ENCODE assay signal across 8 cellular contexts in the genomic region with DNA sequence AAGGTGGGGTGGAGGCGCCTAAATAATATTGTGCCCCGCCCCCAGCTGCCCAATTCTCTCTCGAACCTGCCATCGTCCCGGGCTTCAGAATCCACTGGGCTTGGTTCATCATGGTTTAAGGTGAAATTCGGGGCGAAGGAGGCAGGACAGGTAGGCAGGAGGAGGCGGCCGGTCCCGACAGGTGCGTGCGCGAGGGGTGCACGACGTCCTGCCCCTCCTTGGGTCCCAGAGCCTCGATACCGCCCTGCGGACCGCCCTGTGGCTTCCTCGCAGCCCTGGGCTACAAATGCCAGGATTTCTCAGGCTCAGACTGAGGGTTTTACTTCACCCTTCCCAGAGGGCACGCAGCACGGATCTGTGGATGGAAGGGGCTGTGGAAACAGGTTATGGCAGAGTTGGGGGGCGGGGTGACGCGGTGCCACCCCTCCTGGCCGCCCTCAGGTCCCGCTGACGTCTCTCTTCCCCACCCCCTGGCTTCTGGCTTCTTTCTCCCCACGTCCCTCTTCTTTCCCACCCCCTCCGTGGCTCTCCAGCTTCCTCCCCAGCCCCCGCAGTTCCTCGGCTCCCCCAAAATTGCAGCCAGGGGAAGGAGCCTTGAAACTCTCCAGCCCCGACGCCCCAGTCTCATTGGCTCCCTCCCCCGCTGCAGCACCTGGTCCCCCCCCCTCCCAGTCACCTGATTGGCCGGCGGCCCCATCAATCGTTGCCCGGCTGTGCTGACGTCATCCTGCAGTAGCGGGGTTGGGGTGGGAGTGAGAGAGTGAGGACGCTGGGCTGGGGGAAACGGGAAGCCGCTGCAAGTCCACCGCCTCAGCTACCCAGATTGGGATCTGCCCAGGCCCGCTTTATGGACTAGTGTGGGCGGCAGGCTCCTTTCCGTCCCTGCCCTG. TPM values are rescaled to one million over a fixed set of nuclear protein-coding genes. Genes with fewer than 3 reads are reported as not detected.
A peak's percentile ranks its signal among the peaks of the same experiment; 100 is the strongest.
DNase-seq lines count a peak whose midpoint lies in the region; TF ChIP-seq lines count a peak whose summit lies in the region.

A gene (plus strand): TSS at position 725 of the 890 bp plus-strand sequence. CDS start 278 bp downstream, outside the sequence.

- TF ChIP-seq CTCF in right atrium auricular region (IDR thresholded peaks at IDR 0.05): no peak

- DNase-seq in Daoy (ENCODE audit: low read depth) (peak; percentile 87), HCEC 1CT (peak; percentile 64), NCI-H1105 treated with DMSO at 0.1 percent for 48 hours (lab: John Stamatoyannopoulos, UW) (peak; percentile 82), T-helper 22 cell (ENCODE audit: low read depth) (peak; percentile 84), anterior cingulate cortex (lab: John Stamatoyannopoulos, UW) (peak in 56 of 58 donors; percentile 38 to 93 (median 76)), right atrium auricular region (ENCODE audit: low spot score) (peak; percentile 68), pulmonary artery endothelial cell (ENCODE audit: low read depth, low spot score) (peak; percentile 36)

- H3K4me1 ChIP-seq in right atrium auricular region (peaks cover 0 to 32% of the 10 kb centered on the region in 2 donors), urinary bladder (ENCODE audit: insufficient read depth) (no peaks in the 10 kb centered on the region)

- peak within 1 kb of the TSS; percentile 43 to 78 for H3K27ac ChIP-seq in right atrium auricular region
- peak within 1 kb of the TSS; percentile 64 for H3K27ac ChIP-seq in urinary bladder (ENCODE audit: low read depth)

- H3K27me3 ChIP-seq in right atrium auricular region: no peaks in the 10 kb centered on the region

- under 1% methylated on average over 48 of the region's 48 CpGs for WGBS in urinary bladder

- H3K36me3 ChIP-seq in right atrium auricular region: no peaks in the 10 kb centered on the region
- no peaks in the 10 kb centered on the region for H3K36me3 ChIP-seq in urinary bladder (ENCODE audit: insufficient read depth)

- no peaks in the 10 kb centered on the region for H3K9me3 ChIP-seq in right atrium auricular region

- H3K4me3 ChIP-seq in right atrium auricular region: peak within 1 kb of the TSS; percentile 60 to 70
- H3K4me3 ChIP-seq in urinary bladder (ENCODE audit: low read depth, low read length): peak within 1 kb of the TSS; percentile 48

RNA-seq across cellular contexts. Expression of the gene that starts here (rescaled TPM):
- total RNA-seq in Daoy (2014; rRNA removed; shearing (Covaris generic)): 3.7 and 10.6 TPM in 2 replicates
- total RNA-seq in right atrium auricular region (1 to 10 TPM; 6.1 to 8.3 TPM), pulmonary artery endothelial cell (12.8 and 18.5 TPM in 2 replicates), urinary bladder (16.7 TPM)
- 20.9 TPM for polyA plus RNA-seq in urinary bladder

Comparison
In these comparisons a context has a peak if more than half of its experiments do, and no peak if none do; other contexts are left out.
1. Peak in every context shown above with its lines: DNase-seq, H3K4me3 ChIP-seq and H3K27ac ChIP-seq.
2. DNase-seq: peak in every context shown above with its lines; median percentile 87 in Daoy; 84 in T-helper 22 cell; 82 in NCI-H1105 treated with DMSO at 0.1 percent for 48 hours; 76 in anterior cingulate cortex; 68 in right atrium auricular region; 64 in HCEC 1CT; 36 in pulmonary artery endothelial cell.